Comparison of ENCODE assay signal across 10 cellular contexts in genomic region chr2:69054431-69054830, GRCh38. TPM values are rescaled to one million over a fixed set of nuclear protein-coding genes. Genes with fewer than 3 reads are reported as not detected.
A peak's percentile ranks its signal among the peaks of the same experiment; 100 is the strongest.
DNase-seq lines count a peak whose midpoint lies in the region; ATAC-seq, FAIRE-seq and TF ChIP-seq lines count a peak whose summit lies in the region.
"Had no signal": no experiment of that assay in that cellular context is flagged by ENCODE, and none has a peak within 500 bp of the region (broad histone marks: within the 10 kb centered on the region; RNA-seq: fewer than 3 reads in every experiment).

No MANE protein-coding gene starts in this region.

- peak overlapping the region; percentile 37 for H3K27ac Mint-ChIP-seq in activated T-cell treated with anti-CD3 and anti-CD28 coated beads, Interleukin-2, amount 50 U/mL, for 24 hours
- H3K27ac Mint-ChIP-seq in activated T-helper 2 cell treated with anti-CD3 and anti-CD28 coated beads, Interferon-gamma antibody, Interleukin-2, Interleukin-4, amounts not matched to agents 10 μg/mL and 5 μg/mL and 100 μg/mL, durations not matched to agents 14 hours and 24 hours and 36 hours: peak overlapping the region; percentile 62
- H3K27ac Mint-ChIP-seq in stimulated activated naive B cell treated with anti-CD40 and anti-IgM and Interleukin-4, amounts not matched to agents 10 μg/mL and 1 μg/mL and 100 μg/mL, for 72 hours: no peak overlapping the region
- H3K27ac Mint-ChIP-seq: naive B cell had no signal

- peaks cover 16% of the 10 kb centered on the region for H3K4me1 Mint-ChIP-seq in activated T-cell treated with anti-CD3 and anti-CD28 coated beads, Interleukin-2, amount 50 U/mL, for 24 hours (ENCODE audit: low read depth)
- peaks cover 24% of the 10 kb centered on the region for H3K4me1 Mint-ChIP-seq in activated T-helper 2 cell treated with anti-CD3 and anti-CD28 coated beads, Interferon-gamma antibody, Interleukin-2, Interleukin-4, amounts not matched to agents 10 μg/mL and 5 μg/mL and 100 μg/mL, durations not matched to agents 14 hours and 24 hours and 36 hours (ENCODE audit: low read depth)
- no peaks in the 10 kb centered on the region for H3K4me1 Mint-ChIP-seq in stimulated activated naive B cell treated with anti-CD40 and anti-IgM and Interleukin-4, amounts not matched to agents 10 μg/mL and 1 μg/mL and 100 μg/mL, for 72 hours
- H3K4me1 Mint-ChIP-seq: naive B cell had no signal

- ATAC-seq in HG02678 (IDR thresholded peaks at IDR 0.05; ENCODE audit: unreplicated experiment): peak; percentile 78
- peak; percentile 68 to 91 for ATAC-seq in stimulated activated naive B cell treated with anti-CD40 and anti-IgM and Interleukin-4, amounts not matched to agents 10 μg/mL and 1 μg/mL and 100 μg/mL, for 72 hours (replicated peaks)

- FAIRE-seq in D721Med (lab: Jason Lieb, UNC): no peak

- no peak for TF ChIP-seq CTCF in D721Med (IDR thresholded peaks at IDR 0.05; ENCODE audit: insufficient read depth, missing control alignments)

- intact Hi-C loops in activated T-helper 2 cell treated with anti-CD3 and anti-CD28 coated beads, Interferon-gamma antibody, Interleukin-2, Interleukin-4, amounts not matched to agents 10 μg/mL and 5 μg/mL and 100 μg/mL, durations not matched to agents 14 hours and 24 hours and 36 hours (cut with micrococcal nuclease): loop anchor here (2.0 to 10.0 kb wide), 4 partner anchors 40 to 720 kb away; partner anchors contain the start of genes APLF and FBXO48

- no peak for DNase-seq in activated T-cell treated with anti-CD3 and anti-CD28 coated beads, Interleukin-2, amount 50 U/mL, for 24 hours
- DNase-seq in activated T-cell treated with anti-CD3 and anti-CD28 coated beads for 4 hours (no peak), erythroblast (lab: John Stamatoyannopoulos, UW) (no peak), hepatic stellate cell (ENCODE audit: low spot score) (no peak), D721Med (ENCODE audit: insufficient read length, low spot score) (no peak)
- DNase-seq in activated T-helper 2 cell treated with anti-CD3 and anti-CD28 coated beads, Interferon-gamma antibody, Interleukin-2, Interleukin-4, amounts not matched to agents 10 μg/mL and 5 μg/mL and 100 μg/mL, durations not matched to agents 14 hours and 24 hours and 36 hours (ENCODE audit: low spot score): no peak
- DNase-seq in stimulated activated naive B cell treated with anti-CD40 and anti-IgM and Interleukin-4, amounts not matched to agents 10 μg/mL and 1 μg/mL and 100 μg/mL, for 72 hours: no peak
- DNase-seq: head of caudate nucleus, naive B cell had no signal

- no peaks in the 10 kb centered on the region for H3K36me3 Mint-ChIP-seq in activated T-cell treated with anti-CD3 and anti-CD28 coated beads, Interleukin-2, amount 50 U/mL, for 24 hours (ENCODE audit: low read depth)
- no peaks in the 10 kb centered on the region for H3K36me3 Mint-ChIP-seq in activated T-helper 2 cell treated with anti-CD3 and anti-CD28 coated beads, Interferon-gamma antibody, Interleukin-2, Interleukin-4, amounts not matched to agents 10 μg/mL and 5 μg/mL and 100 μg/mL, durations not matched to agents 14 hours and 24 hours and 36 hours (ENCODE audit: low read depth)
- H3K36me3 Mint-ChIP-seq in stimulated activated naive B cell treated with anti-CD40 and anti-IgM and Interleukin-4, amounts not matched to agents 10 μg/mL and 1 μg/mL and 100 μg/mL, for 72 hours: no peaks in the 10 kb centered on the region
- H3K36me3 Mint-ChIP-seq: naive B cell had no signal

- H3K4me3 Mint-ChIP-seq in activated T-cell treated with anti-CD3 and anti-CD28 coated beads, Interleukin-2, amount 50 U/mL, for 24 hours: no peak overlapping the region
- H3K4me3 Mint-ChIP-seq in activated T-helper 2 cell treated with anti-CD3 and anti-CD28 coated beads, Interferon-gamma antibody, Interleukin-2, Interleukin-4, amounts not matched to agents 10 μg/mL and 5 μg/mL and 100 μg/mL, durations not matched to agents 14 hours and 24 hours and 36 hours (ENCODE audit: low read depth): no peak overlapping the region
- no peak overlapping the region for H3K4me3 Mint-ChIP-seq in stimulated activated naive B cell treated with anti-CD40 and anti-IgM and Interleukin-4, amounts not matched to agents 10 μg/mL and 1 μg/mL and 100 μg/mL, for 72 hours
- H3K4me3 Mint-ChIP-seq: naive B cell had no signal

- no peak for TF ChIP-seq POLR2A in erythroblast (IDR thresholded peaks at IDR 0.05; ENCODE audit: low read length)

- peaks cover 62% of the 10 kb centered on the region for H3K27me3 Mint-ChIP-seq in activated T-cell treated with anti-CD3 and anti-CD28 coated beads, Interleukin-2, amount 50 U/mL, for 24 hours
- peaks cover 47% of the 10 kb centered on the region for H3K27me3 Mint-ChIP-seq in activated T-helper 2 cell treated with anti-CD3 and anti-CD28 coated beads, Interferon-gamma antibody, Interleukin-2, Interleukin-4, amounts not matched to agents 10 μg/mL and 5 μg/mL and 100 μg/mL, durations not matched to agents 14 hours and 24 hours and 36 hours (ENCODE audit: low read depth)
- H3K27me3 Mint-ChIP-seq in stimulated activated naive B cell treated with anti-CD40 and anti-IgM and Interleukin-4, amounts not matched to agents 10 μg/mL and 1 μg/mL and 100 μg/mL, for 72 hours: peaks cover 15 to 19% of the 10 kb centered on the region in 2 donors

- H3K9me3 Mint-ChIP-seq in activated T-cell treated with anti-CD3 and anti-CD28 coated beads, Interleukin-2, amount 50 U/mL, for 24 hours: no peaks in the 10 kb centered on the region
- no peaks in the 10 kb centered on the region for H3K9me3 Mint-ChIP-seq in activated T-helper 2 cell treated with anti-CD3 and anti-CD28 coated beads, Interferon-gamma antibody, Interleukin-2, Interleukin-4, amounts not matched to agents 10 μg/mL and 5 μg/mL and 100 μg/mL, durations not matched to agents 14 hours and 24 hours and 36 hours
- no peaks in the 10 kb centered on the region for H3K9me3 Mint-ChIP-seq in stimulated activated naive B cell treated with anti-CD40 and anti-IgM and Interleukin-4, amounts not matched to agents 10 μg/mL and 1 μg/mL and 100 μg/mL, for 72 hours

RNA-seq across cellular contexts. Expression of gene ANTXR1, which starts 41.5 kb away (rescaled TPM):
- 0.05 TPM in 1 of 2 replicates, not detected in the other for total RNA-seq in activated T-helper 2 cell treated with anti-CD3 and anti-CD28 coated beads, Interferon-gamma antibody, Interleukin-2, Interleukin-4, amounts not matched to agents 10 μg/mL and 5 μg/mL and 100 μg/mL, durations not matched to agents 14 hours and 24 hours and 36 hours
